Comparison of ENCODE assay signal across 3 cellular contexts in genomic region chr2:47276061-47276460, GRCh38.
"Had no signal": no experiment of that assay in that cellular context is flagged by ENCODE, and none has a peak within 500 bp of the region (broad histone marks: within the 10 kb centered on the region; RNA-seq: fewer than 3 reads in every experiment).

No MANE protein-coding gene starts in this region.

- DNase-seq: GDM1, GF-D8 had no signal

- H3K4me3 ChIP-seq: GM12878 had no signal

- ATAC-seq: GM12878 had no signal
